In genomic region chr1:247748041-247748440, GRCh38 we compare ENCODE assay signal across 20 cellular contexts. TPM values are rescaled to one million over a fixed set of nuclear protein-coding genes. Genes with fewer than 3 reads are reported as not detected.
DNase-seq lines count a peak whose midpoint lies in the region; ATAC-seq, FAIRE-seq and TF ChIP-seq lines count a peak whose summit lies in the region.
"Had no signal": no experiment of that assay in that cellular context is flagged by ENCODE, and none has a peak within 500 bp of the region (broad histone marks: within the 10 kb centered on the region; RNA-seq: fewer than 3 reads in every experiment).

Gene OR14A2 (minus strand): TSS chr1:247748141.

- no peak for ATAC-seq in WTC11

- no peaks in the 10 kb centered on the region for H3K36me3 ChIP-seq in SJCRH30
- H3K36me3 ChIP-seq: BE2C had no signal

- H3K27ac ChIP-seq in SJCRH30 = peak within 1 kb of the TSS; percentile 95

- H3K4me3 ChIP-seq in SJCRH30 = no peak within 1 kb of the TSS

- H3K27me3 Mint-ChIP-seq in WTC11 (ENCODE audit: low read depth) = no peaks in the 10 kb centered on the region
- H3K27me3 Mint-ChIP-seq: CD4-positive, CD25-positive, alpha-beta regulatory T cell had no signal

- H3K4me1 Mint-ChIP-seq in WTC11 = no peaks in the 10 kb centered on the region
- H3K4me1 Mint-ChIP-seq: CD4-positive, CD25-positive, alpha-beta regulatory T cell; CD8-positive, alpha-beta memory T cell had no signal

- H3K4me3 Mint-ChIP-seq in WTC11 = no peak within 1 kb of the TSS
- H3K4me3 Mint-ChIP-seq: CD4-positive, CD25-positive, alpha-beta regulatory T cell; CD8-positive, alpha-beta memory T cell had no signal

- POLR2A ChIA-PET in WTC11 (lab: Charles Lee) = no interaction called here

- no peaks in the 10 kb centered on the region; the same call in 1 of the 2 replicates for H3K9me3 ChIP-seq in SJCRH30 (replicated peaks)
- H3K9me3 ChIP-seq: BE2C had no signal

- no peak for FAIRE-seq in HTR-8/SVneo (lab: Jason Lieb, UNC)
- FAIRE-seq: A204.1, G401.6, GM12891, GM18507 had no signal

- peaks cover 6% of the 10 kb centered on the region for H3K36me3 Mint-ChIP-seq in WTC11
- H3K36me3 Mint-ChIP-seq: CD4-positive, CD25-positive, alpha-beta regulatory T cell; CD8-positive, alpha-beta memory T cell had no signal

- CTCF ChIA-PET in WTC11 (lab: Charles Lee) = no interaction called here

- no peak within 1 kb of the TSS for H3K27ac Mint-ChIP-seq in WTC11
- H3K27ac Mint-ChIP-seq: CD4-positive, CD25-positive, alpha-beta regulatory T cell; CD8-positive, alpha-beta memory T cell had no signal

- H3K9me3 Mint-ChIP-seq in WTC11 = peaks cover 67% of the 10 kb centered on the region

- no peaks in the 10 kb centered on the region for H3K27me3 ChIP-seq in SJCRH30
- H3K27me3 ChIP-seq: BE2C had no signal

- H3K4me1 ChIP-seq in SJCRH30 = peaks cover 17% of the 10 kb centered on the region
- H3K4me1 ChIP-seq: BE2C had no signal

- DNase-seq in HTR-8/SVneo (ENCODE audit: insufficient read length, low spot score) (peak; percentile 17), SJCRH30 (no peak), hepatic stellate cell (ENCODE audit: low spot score) (peak; percentile 4), DMS79 treated with DMSO at 0.1 percent for 48 hours (lab: John Stamatoyannopoulos, UW) (no peak), WTC11 (ENCODE audit: low spot score) (no peak)
- no peak for DNase-seq in activated CD4-positive, alpha-beta T cell treated with anti-CD3 and anti-CD28 coated beads for 4 hours
- DNase-seq: ACHN; BE2C; C1 segment of cervical spinal cord; CD4-positive, CD25-positive, alpha-beta regulatory T cell; CD8-positive, alpha-beta memory T cell; COR-L47; DMS 273 treated with DMSO at 0.1 percent for 48 hours; DMS53; GOT3; H7 had no signal

- no peak for TF ChIP-seq CTCF in WTC11 (IDR thresholded peaks at IDR 0.05)

TF ChIP-seq in WTC11, 78 proteins besides CTCF, POLR2A, EP300 and RAD21:
- TF ChIP-seq MXD4 (CRISPR knock-in tag; IDR thresholded peaks at IDR 0.05; ENCODE audit: borderline replicate concordance) (no peak), FOXP1 (CRISPR knock-in tag; IDR thresholded peaks at IDR 0.05; ENCODE audit: borderline replicate concordance) (no peak), ZNF512 (CRISPR knock-in tag; IDR thresholded peaks at IDR 0.05; ENCODE audit: borderline replicate concordance) (no peak), AR (CRISPR knock-in tag; IDR thresholded peaks at IDR 0.05) (no peak), OVOL2 (CRISPR knock-in tag; IDR thresholded peaks at IDR 0.05; ENCODE audit: borderline replicate concordance) (no peak), CDX4 (CRISPR knock-in tag; IDR thresholded peaks at IDR 0.05; ENCODE audit: borderline replicate concordance) (no peak)

RNA-seq across cellular contexts. Expression of gene OR14A2, which starts in this region (rescaled TPM):
- total RNA-seq in SJCRH30 (2014; rRNA removed; shearing (Covaris generic)) = not detected in 2 replicates
- total RNA-seq in WTC11 (2021) = not detected in 3 replicates
- total RNA-seq: CD4-positive, CD25-positive, alpha-beta regulatory T cell; CD8-positive, alpha-beta memory T cell; H7 had no signal

Comparison
In these comparisons a context has a peak if more than half of its experiments do, and no peak if none do; other contexts are left out.
1. DNase-seq: peak in HTR-8/SVneo (single experiment) and hepatic stellate cell (single experiment); none in SJCRH30 (0 of 2), DMS79 treated with DMSO at 0.1 percent for 48 hours (single experiment), activated CD4-positive, alpha-beta T cell treated with anti-CD3 and anti-CD28 coated beads for 4 hours (0 of 2) and WTC11 (single experiment).